In genomic region chr10:24701447-24701846, GRCh38 we compare ENCODE assay signal across 8 cellular contexts. TPM values are rescaled to one million over a fixed set of nuclear protein-coding genes. Genes with fewer than 3 reads are reported as not detected.
DNase-seq lines count a peak whose midpoint lies in the region; ATAC-seq and TF ChIP-seq lines count a peak whose summit lies in the region.

No MANE protein-coding gene starts in this region.

- POLR2A ChIA-PET in HEK293 (lab: Yijun Ruan, JAX): no interaction called here
- POLR2A ChIA-PET in naive thymus-derived CD4-positive, alpha-beta T cell (lab: Charles Lee): interaction anchor here (0.9 kb wide), 1 partner anchor 34 kb away, joined by 3 read pairs; no protein-coding TSS in a partner anchor
- POLR2A ChIA-PET in OCI-LY7 (lab: Charles Lee): no interaction called here

- DNase-seq in SIG-M5 treated with dmso at 0.1 percent for 504 hours (lab: John Stamatoyannopoulos, UW; ENCODE audit: unreplicated experiment): peak; percentile 39
- no peak for DNase-seq in SIG-M5 (lab: John Stamatoyannopoulos, UW)
- no peak for DNase-seq in naive thymus-derived CD4-positive, alpha-beta T cell
- no peak for DNase-seq in RPMI8226
- DNase-seq in NCI-H510A treated with DMSO at 0.1 percent for 48 hours (lab: John Stamatoyannopoulos, UW): no peak
- DNase-seq in OCI-LY7 (ENCODE audit: low spot score): no peak

- H3K4me1 ChIP-seq in HEK293 (ENCODE audit: control insufficient read depth, insufficient read depth, low read length): 0 out of 2 replicates have a peak, but pooled peaks cover 5% of the 10 kb centered on the region
- H3K4me1 ChIP-seq in KMS-11 (ENCODE audit: low read depth, poor library complexity, severe bottlenecking): peaks cover 21% of the 10 kb centered on the region
- H3K4me1 ChIP-seq in naive thymus-derived CD4-positive, alpha-beta T cell (ENCODE audit: control insufficient read depth in 2 of 2, insufficient read depth in 2 of 2, low read length in 2 of 2): no peaks in the 10 kb centered on the region
- no peaks in the 10 kb centered on the region for H3K4me1 ChIP-seq in OCI-LY7 (ENCODE audit: insufficient read depth, low read length, poor library complexity, severe bottlenecking)

- H3K9me3 Mint-ChIP-seq in naive thymus-derived CD4-positive, alpha-beta T cell: no peaks in the 10 kb centered on the region

- H3K9me2 ChIP-seq in OCI-LY7 (ENCODE audit: insufficient read depth, low read length): no peaks in the 10 kb centered on the region

- peak; percentile 29 for ATAC-seq in naive thymus-derived CD4-positive, alpha-beta T cell

- no peak overlapping the region for H3K4me3 ChIP-seq in HEK293 (ENCODE audit: low read depth, low read length)
- H3K4me3 ChIP-seq in KMS-11 (IDR thresholded peaks at IDR 0.05; ENCODE audit: insufficient read depth, low read depth, low read length): no peak overlapping the region
- no peak overlapping the region for H3K4me3 ChIP-seq in naive thymus-derived CD4-positive, alpha-beta T cell (ENCODE audit: low read length)
- no peak overlapping the region for H3K4me3 ChIP-seq in OCI-LY7 (ENCODE audit: low read depth, low read length, poor library complexity, severe bottlenecking)

- H3K36me3 ChIP-seq in HEK293 (ENCODE audit: control insufficient read depth in 2 of 2, insufficient read depth in 1 of 2, low read length in 2 of 2) (no peaks in the 10 kb centered on the region), KMS-11 (ENCODE audit: insufficient read depth) (no peaks in the 10 kb centered on the region), OCI-LY7 (ENCODE audit: insufficient read depth, low read length) (no peaks in the 10 kb centered on the region)
- no peaks in the 10 kb centered on the region for H3K36me3 ChIP-seq in naive thymus-derived CD4-positive, alpha-beta T cell (ENCODE audit: control insufficient read depth in 2 of 3, insufficient read depth in 3 of 3, low read length in 3 of 3)

- H3K27ac Mint-ChIP-seq in naive thymus-derived CD4-positive, alpha-beta T cell: peak overlapping the region in 2 of 9 donors; percentile 10 to 84

- H2AFZ ChIP-seq in KMS-11 (ENCODE audit: low read depth) (no peak overlapping the region), OCI-LY7 (ENCODE audit: low read length) (no peak overlapping the region)

- H3K9ac ChIP-seq in KMS-11: no peak overlapping the region

- no TSS peak for BruUV-seq in OCI-LY7 (replicated peaks; lab: Mats Ljungman, UMichigan)

- CTCF ChIA-PET in HEK293 (lab: Yijun Ruan, JAX): interaction anchor here (1.2 kb wide), 1 partner anchor 59 kb away, joined by 5 read pairs; no protein-coding TSS in a partner anchor
- CTCF ChIA-PET in naive thymus-derived CD4-positive, alpha-beta T cell (lab: Charles Lee): no interaction called here
- CTCF ChIA-PET in OCI-LY7 (lab: Charles Lee; ENCODE audit: unreplicated experiment): no interaction called here

- H3K27ac ChIP-seq in HEK293 (ENCODE audit: extremely low read depth, low read depth, low read length) (0 out of 2 replicates have a peak overlapping the region, but pooled peaks have one; percentile 11), KMS-11 (no peak overlapping the region; the same call in 1 of the 2 replicates), OCI-LY7 (ENCODE audit: low read depth, low read length, poor library complexity, severe bottlenecking) (no peak overlapping the region)
- no peak overlapping the region for H3K27ac ChIP-seq in naive thymus-derived CD4-positive, alpha-beta T cell (ENCODE audit: low read depth, low read length)

- H3K4me2 ChIP-seq in KMS-11: 0 out of 2 replicates have a peak overlapping the region, but pooled peaks have one; percentile 7
- H3K4me2 ChIP-seq in OCI-LY7 (ENCODE audit: low read length): no peak overlapping the region

- peaks cover 6 to 28% (median 10%) of the 10 kb centered on the region in 7 donors for H3K4me1 Mint-ChIP-seq in naive thymus-derived CD4-positive, alpha-beta T cell

- intact Hi-C loops in naive thymus-derived CD4-positive, alpha-beta T cell (cut with micrococcal nuclease): no loop called here
- intact Hi-C loops in OCI-LY7 (cut with micrococcal nuclease; ENCODE audit: unreplicated experiment): no loop called here

- no peaks in the 10 kb centered on the region for H3K27me3 Mint-ChIP-seq in naive thymus-derived CD4-positive, alpha-beta T cell

- H3K9me3 ChIP-seq in HEK293 (ENCODE audit: control insufficient read depth, insufficient read depth, low read depth, low read length) (no peaks in the 10 kb centered on the region), OCI-LY7 (ENCODE audit: low read length) (no peaks in the 10 kb centered on the region)
- no peaks in the 10 kb centered on the region for H3K9me3 ChIP-seq in naive thymus-derived CD4-positive, alpha-beta T cell (ENCODE audit: control insufficient read depth in 2 of 3, low read length in 3 of 3)

- H4K20me1 ChIP-seq in KMS-11 (ENCODE audit: insufficient read depth) (no peaks in the 10 kb centered on the region), OCI-LY7 (ENCODE audit: insufficient read depth, low read length) (no peaks in the 10 kb centered on the region)

- H3K4me3 Mint-ChIP-seq in naive thymus-derived CD4-positive, alpha-beta T cell: peak overlapping the region in 1 of 10 donors; percentile 11

- no peaks in the 10 kb centered on the region; the same call in 1 of the 2 replicates for H3K79me2 ChIP-seq in KMS-11 (ENCODE audit: insufficient read depth, low read depth)
- H3K79me2 ChIP-seq in OCI-LY7 (ENCODE audit: insufficient read depth, low read depth, low read length): no peaks in the 10 kb centered on the region

- TF ChIP-seq CTCF in HEK293 (tag by site-specific recombination; IDR thresholded peaks at IDR 0.05): no peak
- no peak for TF ChIP-seq CTCF in KMS-11 (conservative IDR thresholded peaks at IDR 0.05; ENCODE audit: low read depth, low read length)
- TF ChIP-seq CTCF in OCI-LY7 (conservative IDR thresholded peaks at IDR 0.05; ENCODE audit: low read length): no peak

- H3K27me3 ChIP-seq in KMS-11 (ENCODE audit: insufficient read depth, low read depth): no peaks in the 10 kb centered on the region
- H3K27me3 ChIP-seq in naive thymus-derived CD4-positive, alpha-beta T cell (ENCODE audit: control insufficient read depth in 2 of 2, insufficient read depth in 2 of 2, low read length in 2 of 2): no peaks in the 10 kb centered on the region

- H3K36me3 Mint-ChIP-seq in naive thymus-derived CD4-positive, alpha-beta T cell: no peaks in the 10 kb centered on the region

TF ChIP-seq in HEK293, 187 proteins besides CTCF, POLR2A, EP300 and RAD21 (continues in another document):
- TF ChIP-seq ZNF623 (tag by site-specific recombination; IDR thresholded peaks at IDR 0.05) (peak; percentile 64), ZNF19 (tag by site-specific recombination; IDR thresholded peaks at IDR 0.05; ENCODE audit: low read depth) (no peak), ZBTB11 (tag by site-specific recombination; conservative IDR thresholded peaks at IDR 0.05; ENCODE audit: low read depth) (no peak), ZFP41 (tag by site-specific recombination; IDR thresholded peaks at IDR 0.05; ENCODE audit: borderline replicate concordance) (no peak), REST (tag by site-specific recombination; IDR thresholded peaks at IDR 0.05) (no peak)

RNA-seq across cellular contexts. Expression of gene ARHGAP21, which starts 22.2 kb away (rescaled TPM):
- total RNA-seq in naive thymus-derived CD4-positive, alpha-beta T cell: 10 to 100 TPM; 27.3 to 40.0 (median 35.2) TPM
- 10 to 100 TPM in 1 of 2 donors, 1 to 10 TPM in 1; 9.5 to 11.2 TPM for polyA plus RNA-seq in naive thymus-derived CD4-positive, alpha-beta T cell
- 24.2 and 24.3 TPM in 2 replicates for total RNA-seq in OCI-LY7 (2014; rRNA removed; shearing (Covaris generic))
- 44.9 and 52.5 TPM in 2 replicates for total RNA-seq in OCI-LY7 (2022)
